31 cellular contexts compared by ENCODE assay signal in genomic region chr7:65429642-65430343, GRCh38.
"Had no signal": no experiment of that assay in that cellular context is flagged by ENCODE, and none has a peak within 500 bp of the region (broad histone marks: within the 10 kb centered on the region; RNA-seq: fewer than 3 reads in every experiment).

No MANE protein-coding gene starts in this region.

- H3K27ac ChIP-seq: adrenal gland, dorsolateral prefrontal cortex, esophagus squamous epithelium, gastrocnemius medialis, parathyroid adenoma, tibial artery, WERI-Rb-1 had no signal

- DNase-seq: activated CD4-positive, alpha-beta T cell treated with anti-CD3 and anti-CD28 coated beads, Interleukin-2, amount 10 ng/mL, durations not matched to agents 7 days and 5 days; activated CD4-positive, CD25-positive, alpha-beta regulatory T cell treated with anti-CD3 and anti-CD28 coated beads, Interleukin-2, amount 50 U/mL, for 72 hours; activated CD8-positive, alpha-beta memory T cell treated with anti-CD3 and anti-CD28 coated beads for 24 hours; activated CD8-positive, alpha-beta memory T cell treated with anti-CD3 and anti-CD28 coated beads, Interleukin-2, amount 50 U/mL, for 48 hours; activated naive CD4-positive, alpha-beta T cell; activated T-cell treated with anti-CD3 and anti-CD28 coated beads, Interleukin-2, amount 50 U/mL, for 4 hours; adrenal gland; dorsolateral prefrontal cortex; effector memory CD8-positive, alpha-beta T cell; esophagus squamous epithelium; gastrocnemius medialis; hippocampal formation; left ventricle myocardium superior; mammary epithelial cell; midbrain; nucleus accumbens; right cardiac atrium; small intestine; stimulated activated CD4-positive, alpha-beta T cell treated with anti-CD3 and anti-CD28 coated beads, Interleukin-2, amount 100 ng/mL, for 24 hours; stimulated activated naive CD8-positive, alpha-beta T cell treated with anti-CD3 and anti-CD28 coated beads, Interleukin-15, amount 100 ng/mL, for 72 hours; tibial artery; WERI-Rb-1 had no signal

- H3K9ac ChIP-seq: parathyroid adenoma had no signal

- H3K27me3 Mint-ChIP-seq: activated CD4-positive, alpha-beta T cell treated with anti-CD3 and anti-CD28 coated beads, Interleukin-2, amount 10 ng/mL, durations not matched to agents 7 days and 5 days; effector memory CD8-positive, alpha-beta T cell; stimulated activated naive CD8-positive, alpha-beta T cell treated with anti-CD3 and anti-CD28 coated beads, Interleukin-15, amount 100 ng/mL, for 72 hours had no signal

- H3K36me3 ChIP-seq: adrenal gland, esophagus squamous epithelium, gastrocnemius medialis, tibial artery, WERI-Rb-1 had no signal

- FAIRE-seq: colon, small intestine, TTC549 had no signal

- ATAC-seq: activated T-cell treated with anti-CD3 and anti-CD28 coated beads, Interleukin-2, amount 50 U/mL, for 4 hours; effector memory CD8-positive, alpha-beta T cell; gastrocnemius medialis; left ventricle myocardium superior; right cardiac atrium; stimulated activated effector memory CD8-positive, alpha-beta T cell treated with anti-CD3 and anti-CD28 coated beads, Interleukin-12 subunit alpha, Interleukin-12 subunit beta, amount 100 ng/mL, for 72 hours; stimulated activated naive CD8-positive, alpha-beta T cell treated with anti-CD3 and anti-CD28 coated beads, Interleukin-15, amount 100 ng/mL, for 72 hours had no signal

- H3K27me3 ChIP-seq: adrenal gland, dorsolateral prefrontal cortex, esophagus squamous epithelium, gastrocnemius medialis, tibial artery had no signal

- H3K4me1 ChIP-seq: adrenal gland, esophagus squamous epithelium, gastrocnemius medialis, parathyroid adenoma, tibial artery had no signal

- H2AFZ ChIP-seq: parathyroid adenoma had no signal

- H3K4me3 ChIP-seq: adrenal gland, dorsolateral prefrontal cortex, esophagus squamous epithelium, gastrocnemius medialis, tibial artery had no signal

- H3K4me1 Mint-ChIP-seq: activated CD4-positive, alpha-beta T cell treated with anti-CD3 and anti-CD28 coated beads, Interleukin-2, amount 10 ng/mL, durations not matched to agents 7 days and 5 days; central memory CD8-positive, alpha-beta T cell; nephron; stimulated activated naive CD8-positive, alpha-beta T cell treated with anti-CD3 and anti-CD28 coated beads, Interleukin-15, amount 100 ng/mL, for 72 hours had no signal

- H3K79me2 ChIP-seq: parathyroid adenoma had no signal

- H3K9me3 ChIP-seq: adrenal gland, gastrocnemius medialis had no signal

- H3K4me3 Mint-ChIP-seq: activated CD4-positive, alpha-beta T cell treated with anti-CD3 and anti-CD28 coated beads, Interleukin-2, amount 10 ng/mL, durations not matched to agents 7 days and 5 days; activated naive CD8-positive, alpha-beta T cell; activated T-cell treated with anti-CD3 and anti-CD28 coated beads, Interleukin-2, amount 50 U/mL, for 4 hours; central memory CD8-positive, alpha-beta T cell; effector memory CD8-positive, alpha-beta T cell; nephron; stimulated activated effector memory CD8-positive, alpha-beta T cell treated with anti-CD3 and anti-CD28 coated beads, Interleukin-12 subunit alpha, Interleukin-12 subunit beta, amount 100 ng/mL, for 72 hours; stimulated activated naive CD8-positive, alpha-beta T cell treated with anti-CD3 and anti-CD28 coated beads, Interleukin-15, amount 100 ng/mL, for 72 hours; T-helper 2 cell treated with Interferon-gamma antibody and Interleukin-4, amounts not matched to agents 5 μg/mL and 100 μg/mL, for 36 hours had no signal

- H3K36me3 Mint-ChIP-seq: stimulated activated effector memory CD8-positive, alpha-beta T cell treated with anti-CD3 and anti-CD28 coated beads, Interleukin-12 subunit alpha, Interleukin-12 subunit beta, amount 100 ng/mL, for 72 hours had no signal

- H3K27ac Mint-ChIP-seq: activated CD4-positive, alpha-beta T cell treated with anti-CD3 and anti-CD28 coated beads, Interleukin-2, amount 10 ng/mL, durations not matched to agents 7 days and 5 days; activated naive CD8-positive, alpha-beta T cell; activated T-helper 2 cell treated with anti-CD3 and anti-CD28 coated beads, Interferon-gamma antibody, Interleukin-2, Interleukin-4, amounts not matched to agents 10 μg/mL and 5 μg/mL and 100 μg/mL, durations not matched to agents 14 hours and 24 hours and 36 hours; nephron; stimulated activated effector memory CD8-positive, alpha-beta T cell treated with anti-CD3 and anti-CD28 coated beads, Interleukin-12 subunit alpha, Interleukin-12 subunit beta, amount 100 ng/mL, for 72 hours; stimulated activated naive CD8-positive, alpha-beta T cell treated with anti-CD3 and anti-CD28 coated beads, Interleukin-15, amount 100 ng/mL, for 72 hours; T-helper 2 cell treated with Interferon-gamma antibody and Interleukin-4, amounts not matched to agents 5 μg/mL and 100 μg/mL, for 36 hours had no signal
